Comparison of ENCODE assay signal across 1 cellular context in the genomic region with DNA sequence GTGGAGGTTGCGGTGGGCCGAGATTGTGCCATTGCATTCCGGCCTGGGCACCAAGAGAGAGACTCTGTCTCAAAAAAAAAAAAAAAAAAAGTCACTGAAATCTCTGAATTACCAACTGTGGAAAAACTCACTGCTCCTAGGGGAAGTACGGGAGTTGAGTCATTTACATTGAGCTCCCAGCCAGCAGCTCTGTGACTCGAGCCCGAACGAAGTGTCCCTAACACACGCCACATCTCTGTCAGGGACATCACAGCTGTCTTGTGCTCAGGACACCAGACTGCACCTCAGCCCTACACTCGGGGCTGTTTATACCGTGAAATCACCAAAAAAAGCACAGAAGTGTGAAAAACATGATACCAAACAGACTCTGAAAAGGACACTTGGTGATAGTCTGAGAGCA.
TF ChIP-seq lines count a peak whose summit lies in the region.

No MANE protein-coding gene starts in this region.

TF ChIP-seq in IMR-90, 13 proteins besides CTCF, POLR2A, EP300 and RAD21:
- TF ChIP-seq, protein P1, sequence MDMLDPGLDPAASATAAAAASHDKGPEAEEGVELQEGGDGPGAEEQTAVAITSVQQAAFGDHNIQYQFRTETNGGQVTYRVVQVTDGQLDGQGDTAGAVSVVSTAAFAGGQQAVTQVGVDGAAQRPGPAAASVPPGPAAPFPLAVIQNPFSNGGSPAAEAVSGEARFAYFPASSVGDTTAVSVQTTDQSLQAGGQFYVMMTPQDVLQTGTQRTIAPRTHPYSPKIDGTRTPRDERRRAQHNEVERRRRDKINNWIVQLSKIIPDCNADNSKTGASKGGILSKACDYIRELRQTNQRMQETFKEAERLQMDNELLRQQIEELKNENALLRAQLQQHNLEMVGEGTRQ (IDR thresholded peaks at IDR 0.05; ENCODE audit: low read depth, low read length): no peak
- TF ChIP-seq RFX5 (IDR thresholded peaks at IDR 0.05; ENCODE audit: low read depth, low read length) (no peak), MAZ (IDR thresholded peaks at IDR 0.05; ENCODE audit: borderline replicate concordance, low read depth, low read length) (no peak), FOS (IDR thresholded peaks at IDR 0.05; ENCODE audit: low read depth, low read length) (no peak), RCOR1 (IDR thresholded peaks at IDR 0.05; ENCODE audit: insufficient replicate concordance, low read length) (no peak), NFE2L2 (IDR thresholded peaks at IDR 0.05; ENCODE audit: low read depth, low read length) (no peak), MXI1 (IDR thresholded peaks at IDR 0.05; ENCODE audit: borderline replicate concordance, low read depth, low read length) (no peak), MAFK (IDR thresholded peaks at IDR 0.05; ENCODE audit: low read depth, low read length) (no peak), BHLHE40 (IDR thresholded peaks at IDR 0.05; ENCODE audit: low read depth, low read length) (no peak), CHD1 (IDR thresholded peaks at IDR 0.05; ENCODE audit: low read depth, low read length) (no peak), CEBPB (IDR thresholded peaks at IDR 0.05; ENCODE audit: low read depth, low read length) (no peak), SMC3 (IDR thresholded peaks at IDR 0.05; ENCODE audit: low read depth, low read length) (no peak)
- TF ChIP-seq, protein P2, sequence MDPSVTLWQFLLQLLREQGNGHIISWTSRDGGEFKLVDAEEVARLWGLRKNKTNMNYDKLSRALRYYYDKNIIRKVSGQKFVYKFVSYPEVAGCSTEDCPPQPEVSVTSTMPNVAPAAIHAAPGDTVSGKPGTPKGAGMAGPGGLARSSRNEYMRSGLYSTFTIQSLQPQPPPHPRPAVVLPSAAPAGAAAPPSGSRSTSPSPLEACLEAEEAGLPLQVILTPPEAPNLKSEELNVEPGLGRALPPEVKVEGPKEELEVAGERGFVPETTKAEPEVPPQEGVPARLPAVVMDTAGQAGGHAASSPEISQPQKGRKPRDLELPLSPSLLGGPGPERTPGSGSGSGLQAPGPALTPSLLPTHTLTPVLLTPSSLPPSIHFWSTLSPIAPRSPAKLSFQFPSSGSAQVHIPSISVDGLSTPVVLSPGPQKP (IDR thresholded peaks at IDR 0.05; ENCODE audit: borderline replicate concordance, low read depth, low read length): no peak
TF ChIP-seq in IMR-90: peak in this region for 0.
